ENCODE assay signal across 14 cellular contexts in the genomic region with DNA sequence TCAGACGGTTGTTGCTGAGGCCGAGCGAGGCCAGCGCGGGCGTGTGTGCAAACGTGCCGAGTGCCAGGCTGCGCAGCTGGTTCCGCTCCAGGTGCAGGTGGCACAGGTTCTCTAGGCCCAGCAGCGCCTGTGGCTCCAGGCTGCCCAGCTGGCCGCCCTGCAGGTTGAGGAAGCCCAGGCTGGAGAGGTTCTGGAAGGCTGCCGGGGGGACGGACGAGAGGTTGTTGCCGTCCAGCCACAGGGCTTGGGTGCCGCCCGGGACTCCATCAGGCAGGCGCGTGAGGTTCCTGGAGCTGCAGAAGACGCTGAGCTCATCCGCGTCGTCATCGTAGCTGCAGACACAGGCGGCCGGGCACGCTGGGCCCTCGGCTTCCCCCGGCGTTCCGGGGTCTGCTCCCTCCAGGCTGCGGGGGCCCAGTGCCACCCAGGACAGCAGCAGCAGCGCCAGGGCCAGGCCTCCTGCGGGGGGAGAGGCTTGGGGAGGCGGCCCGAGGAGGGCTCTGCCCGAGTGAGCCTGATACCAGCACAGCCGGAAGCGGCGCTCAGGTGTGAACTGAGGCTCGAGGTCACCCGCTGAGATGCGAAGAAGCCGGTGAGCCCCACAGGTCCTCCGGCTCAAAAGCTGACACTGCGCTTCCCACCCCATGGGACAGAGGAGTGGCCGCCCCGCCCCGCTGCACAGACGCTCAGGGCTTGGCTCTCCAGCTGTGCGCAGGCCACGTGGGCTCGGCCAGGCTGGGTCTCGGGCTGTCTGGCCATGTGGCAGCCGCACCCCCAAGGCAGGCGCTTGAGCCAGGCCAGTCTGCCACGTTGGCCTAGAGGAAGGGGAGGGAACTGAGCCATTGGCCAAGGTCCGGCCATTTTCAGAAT. TPM values are rescaled to one million over a fixed set of nuclear protein-coding genes. Genes with fewer than 3 reads are reported as not detected.
A peak's percentile ranks its signal among the peaks of the same experiment; 100 is the strongest.
DNase-seq lines count a peak whose midpoint lies in the region; TF ChIP-seq lines count a peak whose summit lies in the region.
"Had no signal": no experiment of that assay in that cellular context is flagged by ENCODE, and none has a peak within 500 bp of the region (broad histone marks: within the 10 kb centered on the region; RNA-seq: fewer than 3 reads in every experiment).

No MANE protein-coding gene starts in this region.

- peak; percentile 7 for DNase-seq in endothelial cell (ENCODE audit: low spot score)
- peak; percentile 9 for DNase-seq in progenitor cell of endocrine pancreas (ENCODE audit: low spot score, unreplicated experiment)
- DNase-seq in globus pallidus (ENCODE audit: low spot score) = no peak
- no peak for DNase-seq in SHP77 (lab: John Stamatoyannopoulos, UW)
- DNase-seq: activated T-cell treated with anti-CD3 and anti-CD28 coated beads, Interleukin-2, amount 50 U/mL, for 4 hours; CD8-positive, alpha-beta T cell; foreskin keratinocyte; HFFc6; NCI-H1105 treated with DMSO at 0.1 percent for 48 hours; nephron progenitor cell; small intestine; T-cell had no signal

- H3K4me1 Mint-ChIP-seq in endothelial cell (ENCODE audit: unreplicated experiment) = no peaks in the 10 kb centered on the region
- H3K4me1 Mint-ChIP-seq in progenitor cell of endocrine pancreas (ENCODE audit: low read depth) = peaks cover 3% of the 10 kb centered on the region
- H3K4me1 Mint-ChIP-seq: nephron progenitor cell had no signal

- H3K27me3 Mint-ChIP-seq in endothelial cell (ENCODE audit: unreplicated experiment) (no peaks in the 10 kb centered on the region), progenitor cell of endocrine pancreas (no peaks in the 10 kb centered on the region)
- H3K27me3 Mint-ChIP-seq: T-cell had no signal

- H3K9me3 Mint-ChIP-seq in endothelial cell (ENCODE audit: unreplicated experiment) (no peaks in the 10 kb centered on the region), progenitor cell of endocrine pancreas (ENCODE audit: low read depth) (no peaks in the 10 kb centered on the region)
- H3K9me3 Mint-ChIP-seq: activated T-cell treated with anti-CD3 and anti-CD28 coated beads, Interleukin-2, amount 50 U/mL, for 4 hours; T-cell had no signal

- no peak for TF ChIP-seq CTCF in endothelial cell (IDR thresholded peaks at IDR 0.05; ENCODE audit: unreplicated experiment)
- no peak for TF ChIP-seq CTCF in progenitor cell of endocrine pancreas (IDR thresholded peaks at IDR 0.05; ENCODE audit: unreplicated experiment)

- H3K4me3 Mint-ChIP-seq in endothelial cell (ENCODE audit: unreplicated experiment) (no peak overlapping the region), progenitor cell of endocrine pancreas (ENCODE audit: low read depth) (no peak overlapping the region)
- H3K4me3 Mint-ChIP-seq: activated T-cell treated with anti-CD3 and anti-CD28 coated beads, Interleukin-2, amount 50 U/mL, for 4 hours; CD8-positive, alpha-beta T cell; HFFc6; nephron progenitor cell; T-cell had no signal

- H3K27ac Mint-ChIP-seq in endothelial cell (ENCODE audit: unreplicated experiment) (no peak overlapping the region), progenitor cell of endocrine pancreas (no peak overlapping the region)
- H3K27ac Mint-ChIP-seq: CD8-positive, alpha-beta T cell; HFFc6; nephron progenitor cell; T-cell had no signal

- H3K36me3 Mint-ChIP-seq in endothelial cell (ENCODE audit: low read depth, unreplicated experiment) = peaks cover 7% of the 10 kb centered on the region
- peaks cover 5% of the 10 kb centered on the region for H3K36me3 Mint-ChIP-seq in progenitor cell of endocrine pancreas (ENCODE audit: insufficient read depth)

RNA-seq across cellular contexts. Expression of a gene that starts 1.3 kb away (rescaled TPM):
- total RNA-seq in endothelial cell (ENCODE audit: unreplicated experiment) (not detected), progenitor cell of endocrine pancreas (0.60 and 1.2 TPM in 2 replicates)
- total RNA-seq: ascending aorta, foreskin keratinocyte, HFFc6, NCI-H460 had no signal

RNA-seq across cellular contexts. Expression of a gene that starts 9.4 kb away (rescaled TPM):
- total RNA-seq in endothelial cell (ENCODE audit: unreplicated experiment) (49.8 TPM), progenitor cell of endocrine pancreas (59.9 and 65.4 TPM in 2 replicates)

RNA-seq across cellular contexts. Expression of a gene that starts 9.8 kb away (rescaled TPM):
- total RNA-seq in endothelial cell (ENCODE audit: unreplicated experiment) (52.9 TPM), progenitor cell of endocrine pancreas (47.8 and 50.2 TPM in 2 replicates)

RNA-seq across cellular contexts. Expression of a gene that starts 19.2 kb away (rescaled TPM):
- total RNA-seq in endothelial cell (ENCODE audit: unreplicated experiment) (62.7 TPM), progenitor cell of endocrine pancreas (77.2 and 84.6 TPM in 2 replicates)

RNA-seq across cellular contexts. Expression of a gene that starts 19.6 kb away (rescaled TPM):
- total RNA-seq in endothelial cell (ENCODE audit: unreplicated experiment) (25.4 TPM), progenitor cell of endocrine pancreas (50.6 and 53.4 TPM in 2 replicates)

Comparison
In these comparisons a context has a peak if more than half of its experiments do, and no peak if none do; other contexts are left out.
1. DNase-seq: peak in endothelial cell (single experiment) and progenitor cell of endocrine pancreas (single experiment); none in globus pallidus (single experiment) and SHP77 (0 of 2).